In genomic region chr20:48717095-48717958, GRCh38 we compare ENCODE assay signal across 14 cellular contexts.
DNase-seq lines count a peak whose midpoint lies in the region; ATAC-seq and TF ChIP-seq lines count a peak whose summit lies in the region.
"Had no signal": no experiment of that assay in that cellular context is flagged by ENCODE, and none has a peak within 500 bp of the region (broad histone marks: within the 10 kb centered on the region; RNA-seq: fewer than 3 reads in every experiment).

No MANE protein-coding gene starts in this region.

- peaks cover 39 to 95% (median 83%) of the 10 kb centered on the region in 4 donors for H3K4me1 Mint-ChIP-seq in CD4-positive, CD25-positive, alpha-beta regulatory T cell
- H3K4me1 Mint-ChIP-seq in activated B cell treated with CpG ODN at 0.5 μM for 24 hours, result peaks cover 98% of the 10 kb centered on the region

- TF ChIP-seq CTCF in activated B cell treated with CpG ODN at 0.5 μM for 24 hours (IDR thresholded peaks at IDR 0.05), result no peak
- no peak for TF ChIP-seq CTCF in heart left ventricle (IDR thresholded peaks at IDR 0.05)

- peaks cover 0 to 3% (median 0%) of the 10 kb centered on the region in 7 donors for H3K9me3 Mint-ChIP-seq in CD4-positive, CD25-positive, alpha-beta regulatory T cell
- no peaks in the 10 kb centered on the region for H3K9me3 Mint-ChIP-seq in activated B cell treated with CpG ODN at 0.5 μM for 24 hours

- H3K36me3 ChIP-seq in CD4-positive, CD25-positive, alpha-beta regulatory T cell (ENCODE audit: control insufficient read depth, insufficient read depth, low read length), result peaks cover 13% of the 10 kb centered on the region
- H3K36me3 ChIP-seq in heart left ventricle, result no peaks in the 10 kb centered on the region
- H3K36me3 ChIP-seq: lower lobe of right lung had no signal

- POLR2A ChIA-PET in activated B cell treated with CpG ODN at 0.5 μM for 24 hours (lab: Charles Lee), result interaction anchor here (0.6 to 2.9 kb wide), 9 partner anchors 14 to 193 kb away, joined by 3 to 24 read pairs (median 3); partner anchors contain the start of gene PREX1

- DNase-seq in CD4-positive, CD25-positive, alpha-beta regulatory T cell, result peak in 1 of 3 donors; percentile 29
- DNase-seq in activated B cell treated with CpG ODN at 0.5 μM for 24 hours, result no peak
- DNase-seq in NCI-H187 (lab: John Stamatoyannopoulos, UW), result no peak
- DNase-seq in heart left ventricle, result no peak
- DNase-seq in DMS53 (lab: John Stamatoyannopoulos, UW), result no peak
- no peak for DNase-seq in SIG-M5 (lab: John Stamatoyannopoulos, UW)
- DNase-seq: Caco-2, glutamatergic neuron, lower lobe of right lung, NCI-H2029, PC-3, psoas muscle had no signal

- H3K4me3 ChIP-seq in CD4-positive, CD25-positive, alpha-beta regulatory T cell (ENCODE audit: low read depth, low read length), result peak overlapping the region; percentile 29
- no peak overlapping the region for H3K4me3 ChIP-seq in heart left ventricle
- H3K4me3 ChIP-seq: lower lobe of right lung, psoas muscle had no signal

- H3K27me3 Mint-ChIP-seq in CD4-positive, CD25-positive, alpha-beta regulatory T cell, result no peaks in the 10 kb centered on the region
- no peaks in the 10 kb centered on the region for H3K27me3 Mint-ChIP-seq in activated B cell treated with CpG ODN at 0.5 μM for 24 hours

- 78 to 84% (median 83%) methylated on average over 4 of the region's 4 CpGs for WGBS in heart left ventricle, 4 donors

- CTCF ChIA-PET in activated B cell treated with CpG ODN at 0.5 μM for 24 hours (lab: Charles Lee), result no interaction called here

- peak overlapping the region; percentile 84 to 100 (median 94) for H3K27ac Mint-ChIP-seq in CD4-positive, CD25-positive, alpha-beta regulatory T cell
- H3K27ac Mint-ChIP-seq in activated B cell treated with CpG ODN at 0.5 μM for 24 hours, result peak overlapping the region; percentile 84

- no peaks in the 10 kb centered on the region for H3K27me3 ChIP-seq in CD4-positive, CD25-positive, alpha-beta regulatory T cell (ENCODE audit: control insufficient read depth, insufficient read depth, low read length)
- no peaks in the 10 kb centered on the region for H3K27me3 ChIP-seq in layer of hippocampus (ENCODE audit: control insufficient read depth, insufficient read depth, low read length)
- no peaks in the 10 kb centered on the region for H3K27me3 ChIP-seq in heart left ventricle

- ATAC-seq in CD4-positive, CD25-positive, alpha-beta regulatory T cell (ENCODE audit: low read depth in 2 of 2), result no peak
- ATAC-seq in activated B cell treated with CpG ODN at 0.5 μM for 24 hours (ENCODE audit: low read depth) (peak; percentile 29), heart left ventricle (no peak)
- ATAC-seq: lower lobe of right lung, PC-3, psoas muscle had no signal

- intact Hi-C loops in activated B cell treated with CpG ODN at 0.5 μM for 24 hours (cut with micrococcal nuclease), result loop anchor here (5.0 to 10.0 kb wide), 2 partner anchors 35 to 487 kb away; no protein-coding TSS in a partner anchor
- intact Hi-C loops in heart left ventricle (cut with DNase I), result no loop called here

- H3K36me3 Mint-ChIP-seq in CD4-positive, CD25-positive, alpha-beta regulatory T cell, result peaks cover 38% of the 10 kb centered on the region
- peaks cover 8% of the 10 kb centered on the region for H3K36me3 Mint-ChIP-seq in activated B cell treated with CpG ODN at 0.5 μM for 24 hours (ENCODE audit: low read depth)

- no peaks in the 10 kb centered on the region for H3K9me3 ChIP-seq in CD4-positive, CD25-positive, alpha-beta regulatory T cell (ENCODE audit: control insufficient read depth in 2 of 2, low read length in 2 of 2)
- peaks cover 0 to 7% (median 0%) of the 10 kb centered on the region in 12 donors for H3K9me3 ChIP-seq in heart left ventricle
- H3K9me3 ChIP-seq: Caco-2, lower lobe of right lung, psoas muscle had no signal

- peak overlapping the region; percentile 44 to 90 (median 62) for H3K4me3 Mint-ChIP-seq in CD4-positive, CD25-positive, alpha-beta regulatory T cell
- H3K4me3 Mint-ChIP-seq in activated B cell treated with CpG ODN at 0.5 μM for 24 hours, result peak overlapping the region; percentile 64

- H3K4me1 ChIP-seq in CD4-positive, CD25-positive, alpha-beta regulatory T cell (ENCODE audit: control insufficient read depth, insufficient read depth, low read length, poor library complexity, severe bottlenecking), result peaks cover 76% of the 10 kb centered on the region
- peaks cover 0 to 98% (median 3%) of the 10 kb centered on the region in 12 donors for H3K4me1 ChIP-seq in heart left ventricle
- H3K4me1 ChIP-seq: Caco-2, psoas muscle had no signal

- TF ChIP-seq POLR2A in GM19099 (IDR thresholded peaks at IDR 0.05; ENCODE audit: extremely low read depth, insufficient read length, low read depth) (peak; percentile 13), heart left ventricle (IDR thresholded peaks at IDR 0.05) (no peak)

- peak overlapping the region; percentile 66 for H3K27ac ChIP-seq in CD4-positive, CD25-positive, alpha-beta regulatory T cell (ENCODE audit: insufficient read depth, low read length, poor library complexity, severe bottlenecking)
- peak overlapping the region; percentile 88 for H3K27ac ChIP-seq in layer of hippocampus (ENCODE audit: low read depth, low read length)
- H3K27ac ChIP-seq in heart left ventricle, result peak overlapping the region in 1 of 12 donors; percentile 80
- H3K27ac ChIP-seq: lower lobe of right lung, psoas muscle had no signal
